17 cellular contexts compared by ENCODE assay signal in genomic region chr4:105845559-105845958, GRCh38. TPM values are rescaled to one million over a fixed set of nuclear protein-coding genes. Genes with fewer than 3 reads are reported as not detected.
DNase-seq lines count a peak whose midpoint lies in the region; TF ChIP-seq lines count a peak whose summit lies in the region.
"Had no signal": no experiment of that assay in that cellular context is flagged by ENCODE, and none has a peak within 500 bp of the region (broad histone marks: within the 10 kb centered on the region; RNA-seq: fewer than 3 reads in every experiment).

No MANE protein-coding gene starts in this region.

- no peak overlapping the region for H3K4me3 ChIP-seq in endodermal cell (ENCODE audit: low read length)

- H4K8ac ChIP-seq in H9 (replicated peaks; ENCODE audit: insufficient read length, low read depth, low read length) = no peak overlapping the region

- H3K9me3 ChIP-seq in H9 (ENCODE audit: control insufficient read depth, low read depth, low read length) (no peaks in the 10 kb centered on the region), endodermal cell (ENCODE audit: control insufficient read depth, low read length) (no peaks in the 10 kb centered on the region)
- H3K9me3 ChIP-seq: BE2C had no signal

- no peaks in the 10 kb centered on the region for H3K23me2 ChIP-seq in H9 (ENCODE audit: insufficient read length, low read depth, low read length, poor library complexity, severe bottlenecking)

- H3K27ac Mint-ChIP-seq in H9 (peak overlapping the region in 2 of 3 experiments; percentile 4 to 38; a peak in 2 of 7 replicates), brain (peak overlapping the region in 3 of 5 experiments; percentile 7 to 82 (median 20)), endodermal cell (no peak overlapping the region), progenitor cell of endocrine pancreas (peak overlapping the region; percentile 52)
- H3K27ac Mint-ChIP-seq: CD4-positive, alpha-beta memory T cell had no signal

- H2AFZ ChIP-seq in H9 (ENCODE audit: low read length) = no peak overlapping the region

- no peak overlapping the region for H3K4me3 Mint-ChIP-seq in H9
- peak overlapping the region in 1 of 5 experiments; percentile 32 for H3K4me3 Mint-ChIP-seq in brain
- no peak overlapping the region for H3K4me3 Mint-ChIP-seq in endodermal cell
- H3K4me3 Mint-ChIP-seq in progenitor cell of endocrine pancreas (ENCODE audit: low read depth) = no peak overlapping the region
- H3K4me3 Mint-ChIP-seq: CD4-positive, alpha-beta memory T cell had no signal

- no peak overlapping the region for H4K91ac ChIP-seq in H9 (ENCODE audit: insufficient read length, low read depth, low read length)

- H2BK20ac ChIP-seq in H9 (ENCODE audit: low read depth, low read length, poor library complexity, severe bottlenecking) = no peak overlapping the region

- no peak overlapping the region for H4K5ac ChIP-seq in H9 (ENCODE audit: insufficient read length, low read depth, low read length)

- TF ChIP-seq CTCF in H9 (conservative IDR thresholded peaks at IDR 0.05) (no peak), brain (conservative IDR thresholded peaks at IDR 0.05) (no peak), endodermal cell (conservative IDR thresholded peaks at IDR 0.05) (no peak), progenitor cell of endocrine pancreas (IDR thresholded peaks at IDR 0.05; ENCODE audit: unreplicated experiment) (no peak)

- no peaks in the 10 kb centered on the region for H3K79me1 ChIP-seq in H9 (ENCODE audit: insufficient read depth, low read depth, low read length, poor library complexity, severe bottlenecking)

- H3K18ac ChIP-seq in H9 (ENCODE audit: insufficient read length, low read depth, low read length) = no peak overlapping the region

- H4K20me1 ChIP-seq in H9 (ENCODE audit: control insufficient read depth, insufficient read depth, insufficient read length) = no peaks in the 10 kb centered on the region

- WGBS in H9 (ENCODE audit: extremely low coverage, insufficient read length, low lambda C conversion rate) = no CpG with 5 or more reads among the region's 3 CpGs
- 76 to 87% methylated on average over 2 to 3 of the region's 3 CpGs for WGBS in endodermal cell (ENCODE audit: insufficient coverage in 1 of 2, insufficient read length in 1 of 2), 2 experiments

- peaks cover 17% of the 10 kb centered on the region for H3K36me3 ChIP-seq in endodermal cell (ENCODE audit: control insufficient read depth, insufficient read depth, low read length)
- H3K36me3 ChIP-seq: BE2C had no signal

- H3K9ac ChIP-seq in H9 (ENCODE audit: extremely low read depth, insufficient read length, low read length) (no peak overlapping the region), endodermal cell (ENCODE audit: extremely low read depth, low read length, poor library complexity, severe bottlenecking) (no peak overlapping the region)

- no peak overlapping the region for H2BK15ac ChIP-seq in H9 (ENCODE audit: low read depth, low read length)

- no peak overlapping the region for H3K4ac ChIP-seq in H9 (ENCODE audit: low read depth, low read length)

- H3K79me2 ChIP-seq in H9 (ENCODE audit: insufficient read depth, low read length) = no peaks in the 10 kb centered on the region

- H3K27ac ChIP-seq in H9 (ENCODE audit: insufficient read length, low read depth, low read length) = no peak overlapping the region
- peak overlapping the region; percentile 41 for H3K27ac ChIP-seq in endodermal cell (ENCODE audit: low read depth, low read length)
- H3K27ac ChIP-seq: C4-2B had no signal

- H2BK12ac ChIP-seq in H9 (ENCODE audit: insufficient read length, low read depth, low read length) = no peak overlapping the region

- H3K4me1 ChIP-seq in H9 (ENCODE audit: insufficient read depth, low read length) = no peaks in the 10 kb centered on the region; the same call in 1 of the 2 replicates
- H3K4me1 ChIP-seq in endodermal cell (ENCODE audit: control insufficient read depth, insufficient read depth, low read length) = no peaks in the 10 kb centered on the region
- H3K4me1 ChIP-seq: BE2C had no signal

- no peaks in the 10 kb centered on the region for H3K9me3 Mint-ChIP-seq in H9
- no peaks in the 10 kb centered on the region for H3K9me3 Mint-ChIP-seq in brain
- no peaks in the 10 kb centered on the region for H3K9me3 Mint-ChIP-seq in endodermal cell
- H3K9me3 Mint-ChIP-seq in progenitor cell of endocrine pancreas (ENCODE audit: low read depth) = no peaks in the 10 kb centered on the region

- H3K4me2 ChIP-seq in H9 (ENCODE audit: insufficient read depth, insufficient read length, low read length) = no peak overlapping the region

- H3K27me3 Mint-ChIP-seq in H9 (ENCODE audit: low read depth) (no peaks in the 10 kb centered on the region), brain (no peaks in the 10 kb centered on the region), endodermal cell (ENCODE audit: insufficient read depth) (no peaks in the 10 kb centered on the region), progenitor cell of endocrine pancreas (no peaks in the 10 kb centered on the region)
- H3K27me3 Mint-ChIP-seq: CD4-positive, alpha-beta memory T cell had no signal

- H3T11ph ChIP-seq in H9 (ENCODE audit: low read length) = no peak overlapping the region

- H3K4me1 Mint-ChIP-seq in H9 = peaks cover 6 to 7% of the 10 kb centered on the region in 2 experiments; a peak in 3 of 4 replicates
- H3K4me1 Mint-ChIP-seq in brain = peaks cover 13% of the 10 kb centered on the region
- no peaks in the 10 kb centered on the region for H3K4me1 Mint-ChIP-seq in endodermal cell
- peaks cover 21% of the 10 kb centered on the region for H3K4me1 Mint-ChIP-seq in progenitor cell of endocrine pancreas (ENCODE audit: low read depth)
- H3K4me1 Mint-ChIP-seq: CD4-positive, alpha-beta memory T cell had no signal

- no peak overlapping the region for H2BK120ac ChIP-seq in H9 (ENCODE audit: low read depth, low read length, poor library complexity, severe bottlenecking)

- H2BK5ac ChIP-seq in H9 (ENCODE audit: insufficient read length, low read length) = no peak overlapping the region

- no peak overlapping the region for H2AK5ac ChIP-seq in H9 (ENCODE audit: insufficient read length, low read length)

- no peak overlapping the region for H3K23ac ChIP-seq in H9 (ENCODE audit: insufficient read length, low read depth, low read length)

- H3K36me3 Mint-ChIP-seq in H9 (ENCODE audit: insufficient read depth in 1 of 3, low read depth in 3 of 3) (peaks cover 0 to 4% (median 3%) of the 10 kb centered on the region in 3 experiments; a peak in 6 of 7 replicates), brain (peaks cover 11% of the 10 kb centered on the region), endodermal cell (ENCODE audit: low read depth) (peaks cover 3% of the 10 kb centered on the region), progenitor cell of endocrine pancreas (ENCODE audit: insufficient read depth) (peaks cover 13% of the 10 kb centered on the region)

- DNase-seq in H9 (no peak), endodermal cell (no peak), progenitor cell of endocrine pancreas (ENCODE audit: low spot score, unreplicated experiment) (no peak), NCI-H510A treated with DMSO at 0.1 percent for 48 hours (lab: John Stamatoyannopoulos, UW) (no peak), NCI-H2029 treated with DMSO at 0.1 percent for 48 hours (lab: John Stamatoyannopoulos, UW) (no peak)
- DNase-seq in activated CD4-positive, alpha-beta T cell treated with anti-CD3 and anti-CD28 coated beads for 4 hours = no peak
- no peak for DNase-seq in activated naive CD4-positive, alpha-beta T cell treated with Interleukin-2 at 50 U/mL for 16 hours
- DNase-seq: BE2C; CD4-positive, alpha-beta memory T cell; DMS153; DMS79 treated with DMSO at 0.1 percent for 48 hours; EL; GDM1 had no signal

- H3K27me3 ChIP-seq in H9 (ENCODE audit: insufficient read depth, low read length) = no peaks in the 10 kb centered on the region
- no peaks in the 10 kb centered on the region for H3K27me3 ChIP-seq in endodermal cell (ENCODE audit: control insufficient read depth, insufficient read depth, low read length, poor library complexity, severe bottlenecking)
- H3K27me3 ChIP-seq: BE2C had no signal

- H3K56ac ChIP-seq in H9 (ENCODE audit: insufficient read length, low read depth, low read length) = no peak overlapping the region

- no peak overlapping the region for H3K14ac ChIP-seq in H9 (ENCODE audit: insufficient read depth, low read length)

RNA-seq across cellular contexts. Expression of gene NPNT, which starts 49.7 kb away (rescaled TPM):
- total RNA-seq in H9 (2021) = 0.37 TPM in 2 replicates
- polyA plus RNA-seq in brain (ENCODE audit: insufficient read depth, low read depth, low replicate concordance) = 5.9 TPM
- total RNA-seq in endodermal cell = 1 to 10 TPM in 1 of 2 donors, under 1 TPM in 1; 0.88 to 1.6 TPM
- polyA plus RNA-seq in endodermal cell (2013, experiment 1 of 2) = 4.1 TPM
- polyA plus RNA-seq in endodermal cell (2013, experiment 2 of 2) = 3.0 TPM
- 6.5 and 7.6 TPM in 2 replicates for total RNA-seq in progenitor cell of endocrine pancreas
- total RNA-seq: CD4-positive, alpha-beta memory T cell; HT1080 had no signal
- polyA plus RNA-seq: AG04450; CD4-positive, alpha-beta memory T cell had no signal
